ENCODE assay signal across 8 cellular contexts in the genomic region with DNA sequence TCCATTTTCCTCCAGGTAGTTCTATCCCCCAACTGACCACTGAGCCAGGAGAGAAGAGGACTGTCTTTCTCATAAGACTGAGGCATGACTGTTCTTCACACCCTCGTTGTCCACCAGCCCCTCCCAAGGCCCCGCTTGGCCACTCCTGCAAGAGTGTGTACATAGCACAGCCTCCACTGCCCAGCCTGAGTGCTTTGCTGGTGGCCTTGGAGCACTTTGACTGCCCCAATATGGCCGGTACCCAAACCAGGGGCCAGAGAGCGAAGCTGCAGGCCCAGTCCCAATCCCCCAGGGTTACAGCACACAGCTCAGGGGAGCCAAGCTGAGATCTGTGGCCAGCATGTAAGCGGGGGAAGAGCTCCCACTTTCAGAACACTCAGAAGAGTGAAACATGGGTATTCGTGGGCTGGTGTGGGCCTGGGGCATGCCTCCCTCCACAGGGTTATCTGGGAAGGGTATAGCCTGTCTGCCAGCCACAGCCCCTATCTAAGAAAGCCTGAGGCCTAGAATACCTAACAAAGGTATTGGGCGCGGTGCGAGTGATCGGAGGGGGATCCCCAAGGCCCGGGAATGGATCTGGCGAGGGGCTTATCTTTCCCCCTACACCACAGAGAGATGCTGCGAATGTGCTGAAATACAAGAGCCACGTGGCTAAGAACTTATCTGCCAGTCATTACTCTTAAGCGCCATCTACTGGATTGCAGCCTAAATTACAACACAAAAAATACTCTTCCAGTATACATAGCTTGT.
DNase-seq lines count a peak whose midpoint lies in the region; ATAC-seq and TF ChIP-seq lines count a peak whose summit lies in the region.

No MANE protein-coding gene starts in this region.

- no peaks in the 10 kb centered on the region for H3K79me2 ChIP-seq in mesendoderm (ENCODE audit: control insufficient read depth, insufficient read depth, low read length)

- no peak overlapping the region for H3K23ac ChIP-seq in mesendoderm (ENCODE audit: low read length)

- no peaks in the 10 kb centered on the region for H3K27me3 ChIP-seq in mesendoderm (ENCODE audit: insufficient read depth, low read length, poor library complexity)

- no CpG with 5 or more reads among the region's 15 CpGs for WGBS in mesendoderm (ENCODE audit: extremely low coverage, insufficient coverage, low lambda C conversion rate)

- H2BK15ac ChIP-seq in mesendoderm (replicated peaks; ENCODE audit: low read depth) = no peak overlapping the region

- ATAC-seq in HG02870 (IDR thresholded peaks at IDR 0.05; ENCODE audit: unreplicated experiment) (peak; percentile 55), HG03097 (IDR thresholded peaks at IDR 0.05; ENCODE audit: low FRiP score, unreplicated experiment) (no peak)

- no peaks in the 10 kb centered on the region for H3K4me1 ChIP-seq in mesendoderm (ENCODE audit: control insufficient read depth, low read depth, low read length)

- H2BK120ac ChIP-seq in mesendoderm (ENCODE audit: low read depth, low read length) = no peak overlapping the region

- H3K36me3 ChIP-seq in mesendoderm (ENCODE audit: control insufficient read depth, insufficient read depth, low read length) = no peaks in the 10 kb centered on the region

- no peak overlapping the region for H4K5ac ChIP-seq in mesendoderm (ENCODE audit: low read length)

- DNase-seq in GM13976 (ENCODE audit: low spot score) (peak; percentile 60), NCI-H524 (lab: John Stamatoyannopoulos, UW) (peak; percentile 7 to 67), astrocyte of the spinal cord (ENCODE audit: low read depth, low spot score) (peak; percentile 41), mesendoderm (peak; percentile 87), T1000 (lab: John Stamatoyannopoulos, UW) (no peak)

- H3K4me2 ChIP-seq in mesendoderm (ENCODE audit: low read length) = no peak overlapping the region

- no peak overlapping the region for H2AK5ac ChIP-seq in mesendoderm (ENCODE audit: low read length)

- no peak overlapping the region for H3K9ac ChIP-seq in mesendoderm (ENCODE audit: low read length)

- H3K79me1 ChIP-seq in mesendoderm (ENCODE audit: low read length) = no peaks in the 10 kb centered on the region

- in situ Hi-C loops in GM13976 (cut with MboI; ENCODE audit: low sequenced_read_pairs, unreplicated experiment) = no loop called here
- in situ Hi-C loops in astrocyte of the spinal cord (cut with HindIII; ENCODE audit: low sequenced_read_pairs) = no loop called here

- no peak overlapping the region for H4K8ac ChIP-seq in mesendoderm (ENCODE audit: low read depth, low read length)

- H2BK5ac ChIP-seq in mesendoderm (ENCODE audit: low read length) = peak overlapping the region; percentile 39

- H3K18ac ChIP-seq in mesendoderm (ENCODE audit: low read length) = peak overlapping the region; percentile 47

- peak overlapping the region; percentile 18 for H3K56ac ChIP-seq in mesendoderm (ENCODE audit: low read length)

- H3K27ac ChIP-seq in C4-2B (no peak overlapping the region), mesendoderm (ENCODE audit: low read depth, low read length) (no peak overlapping the region)

- H3K4ac ChIP-seq in mesendoderm (ENCODE audit: low read depth, low read length) = peak overlapping the region; percentile 49

- no peak overlapping the region for H3K4me3 ChIP-seq in astrocyte of the spinal cord (ENCODE audit: low read depth, low read length)
- H3K4me3 ChIP-seq in mesendoderm (ENCODE audit: low read length) = no peak overlapping the region

- TF ChIP-seq CTCF in C4-2B (conservative IDR thresholded peaks at IDR 0.05) (peak; percentile 64), GM13976 (IDR thresholded peaks at IDR 0.05; ENCODE audit: borderline replicate concordance, control extremely low read depth, extremely low read depth, insufficient read depth, missing control alignments) (peak; percentile 35), astrocyte of the spinal cord (IDR thresholded peaks at IDR 0.05; ENCODE audit: low read depth, low read length) (peak; percentile 66)
